In the genomic region with DNA sequence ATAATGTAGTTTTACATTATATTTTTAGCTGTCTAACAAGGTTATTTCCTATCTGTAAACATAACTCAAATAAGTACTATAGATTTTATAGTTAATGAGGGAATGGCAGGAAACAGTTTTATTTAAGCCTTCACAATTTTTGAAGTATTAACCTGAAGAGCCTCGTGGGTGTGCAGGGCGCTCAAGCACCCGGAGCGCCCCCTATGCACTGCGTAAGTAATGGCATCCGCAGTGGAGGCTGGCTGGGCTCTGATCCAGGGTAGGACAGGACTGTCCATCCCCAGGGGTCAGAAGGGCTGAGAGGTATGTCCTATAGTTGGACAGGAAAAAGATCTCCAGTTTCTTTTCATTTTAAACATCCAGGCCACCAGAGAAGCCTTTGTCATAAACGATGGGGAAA, we compare ENCODE assay signal across 9 cellular contexts. TPM values are rescaled to one million over a fixed set of nuclear protein-coding genes. Genes with fewer than 3 reads are reported as not detected.
DNase-seq lines count a peak whose midpoint lies in the region; ATAC-seq and TF ChIP-seq lines count a peak whose summit lies in the region.
"Had no signal": no experiment of that assay in that cellular context is flagged by ENCODE, and none has a peak within 500 bp of the region (broad histone marks: within the 10 kb centered on the region; RNA-seq: fewer than 3 reads in every experiment).

No MANE protein-coding gene starts in this region.

- H3K4me3 Mint-ChIP-seq in nephron, result peak overlapping the region; percentile 43 to 72 (median 55)

- no peaks in the 10 kb centered on the region for H4K20me1 ChIP-seq in mammary epithelial cell (ENCODE audit: insufficient read depth, low read length)

- peak; percentile 38 to 64 for TF ChIP-seq CTCF in mammary epithelial cell (conservative IDR thresholded peaks at IDR 0.05 in 1 of 2, IDR thresholded peaks at IDR 0.05 in 1 of 2; ENCODE audit: extremely low read depth in 1 of 2, insufficient read depth in 1 of 2, low read depth in 1 of 2, low read length in 2 of 2)
- TF ChIP-seq CTCF in nephron (IDR thresholded peaks at IDR 0.05; ENCODE audit: unreplicated experiment in 3 of 3), result peak; percentile 44 to 61 (median 55)

- peak; percentile 32 for DNase-seq in G401 (ENCODE audit: low spot score)
- peak; percentile 39 for DNase-seq in KBM-7
- no peak for DNase-seq in mammary epithelial cell
- no peak for DNase-seq in activated effector memory CD4-positive, alpha-beta T cell treated with Interleukin-2 at 50 U/mL for 16 hours
- DNase-seq in NK-92 (lab: John Stamatoyannopoulos, UW; ENCODE audit: unreplicated experiment), result no peak
- DNase-seq in NCI-H1105 treated with DMSO at 0.1 percent for 48 hours (lab: John Stamatoyannopoulos, UW), result no peak
- DNase-seq: adrenal gland had no signal

- no peaks in the 10 kb centered on the region for H3K79me2 ChIP-seq in mammary epithelial cell (ENCODE audit: insufficient read depth, low read length)

- peaks cover 26% of the 10 kb centered on the region for H3K27me3 ChIP-seq in mammary epithelial cell (ENCODE audit: insufficient read depth, low read length)

- no peak overlapping the region for H3K4me3 ChIP-seq in mammary epithelial cell (replicated peaks in 1 of 3; ENCODE audit: insufficient read depth in 1 of 3, low read depth in 2 of 3, low read length in 3 of 3)
- H3K4me3 ChIP-seq: adrenal gland had no signal

- no peak overlapping the region for H3K27ac Mint-ChIP-seq in nephron

- no peak for ATAC-seq in GM19395 (IDR thresholded peaks at IDR 0.05; ENCODE audit: unreplicated experiment)

- CTCF ChIA-PET in mammary epithelial cell (lab: Charles Lee; ENCODE audit: low non-redundant PET), result interaction anchor here (0.8 kb wide), 1 partner anchor 397 kb away, joined by 6 read pairs; no protein-coding TSS in a partner anchor

- H3K9ac ChIP-seq in mammary epithelial cell (ENCODE audit: insufficient read depth, low read length), result no peak overlapping the region

- no peaks in the 10 kb centered on the region for H3K9me3 Mint-ChIP-seq in nephron

- H3K36me3 ChIP-seq in mammary epithelial cell (ENCODE audit: insufficient read depth, low read length), result no peaks in the 10 kb centered on the region
- H3K36me3 ChIP-seq: adrenal gland had no signal

- H3K4me2 ChIP-seq in mammary epithelial cell (ENCODE audit: insufficient read depth, low read depth, low read length), result no peak overlapping the region

- no peak overlapping the region for H2AFZ ChIP-seq in mammary epithelial cell (ENCODE audit: low read depth, low read length)

- peaks cover 98% of the 10 kb centered on the region for H3K27me3 Mint-ChIP-seq in nephron (ENCODE audit: low read depth)

- BruUV-seq in mammary epithelial cell (replicated peaks; lab: Mats Ljungman, UMichigan), result no TSS peak

- dilution Hi-C loops in mammary epithelial cell (cut with HindIII; ENCODE audit: low sequenced_read_pairs), result loop anchor here (10.0 to 25.0 kb wide), 2 partner anchors 62 to 389 kb away; no protein-coding TSS in a partner anchor

- H3K27ac ChIP-seq in mammary epithelial cell (ENCODE audit: insufficient read depth, low read depth, low read length), result no peak overlapping the region
- H3K27ac ChIP-seq: adrenal gland had no signal

- H3K4me1 ChIP-seq in mammary epithelial cell (ENCODE audit: insufficient read depth, low read length), result peaks cover 31% of the 10 kb centered on the region

- intact Hi-C loops in mammary epithelial cell (cut with micrococcal nuclease), result loop anchor here (5.0 to 10.0 kb wide), 2 partner anchors 134 to 242 kb away; no protein-coding TSS in a partner anchor

- whole genome bisulfite sequencing in mammary epithelial cell (ENCODE audit: low coverage, missing lambda C conversion rate), result 24% methylated on average over 7 of the region's 7 CpGs

- in situ Hi-C loops in G401 (cut with HindIII; ENCODE audit: low sequenced_read_pairs) (no loop called here), KBM-7 (cut with MboI; ENCODE audit: low pct_unique_long_range_greater_than_20kb, low sequenced_read_pairs) (no loop called here), mammary epithelial cell (cut with MboI; ENCODE audit: low sequenced_read_pairs in 2 of 2) (no loop called here)

- H3K36me3 Mint-ChIP-seq in nephron (ENCODE audit: low read depth), result no peaks in the 10 kb centered on the region

- H3K4me1 Mint-ChIP-seq in nephron, result peaks cover 27% of the 10 kb centered on the region

- no peaks in the 10 kb centered on the region for H3K9me3 ChIP-seq in mammary epithelial cell (replicated peaks; ENCODE audit: insufficient read depth, low read length)
- H3K9me3 ChIP-seq: adrenal gland had no signal

RNA-seq across cellular contexts. Expression of a gene that starts 8.2 kb away (rescaled TPM):
- 25.0 and 39.2 TPM in 2 replicates for total RNA-seq in G401 (2014; rRNA removed; shearing (Covaris generic))
- total RNA-seq in mammary epithelial cell, result under 1 TPM; 0.17 to 0.38 TPM
- polyA plus RNA-seq in mammary epithelial cell, result not detected
- polyA minus RNA-seq in mammary epithelial cell, result not detected
- total RNA-seq: adrenal gland had no signal
- polyA plus RNA-seq: adrenal gland had no signal

Comparison
In these comparisons a context has a peak if more than half of its experiments do, and no peak if none do; other contexts are left out.
1. DNase-seq: peak in G401 (single experiment) and KBM-7 (single experiment); none in mammary epithelial cell (single experiment), activated effector memory CD4-positive, alpha-beta T cell treated with Interleukin-2 at 50 U/mL for 16 hours (single experiment), NK-92 (single experiment) and NCI-H1105 treated with DMSO at 0.1 percent for 48 hours (single experiment).
2. RNA of a gene that starts 8.2 kb away (total RNA-seq): 25.0 to 39.2 TPM in G401; 0.17 to 0.38 TPM in mammary epithelial cell; every median in the first group is over 10 times any median in the second.